ENCODE assay signal across 1 cellular context in genomic region chr13:29923554-29924481, GRCh38.
A peak's percentile ranks its signal among the peaks of the same experiment; 100 is the strongest.
TF ChIP-seq lines count a peak whose summit lies in the region.

No MANE protein-coding gene starts in this region.

TF ChIP-seq in HepG2, 621 proteins besides CTCF, POLR2A, EP300 and RAD21 (continued from another document and continues in another):
- TF ChIP-seq TFDP2 (CRISPR knock-in tag; IDR thresholded peaks at IDR 0.05): peak; percentile 50; the same call in 1 of the 2 replicates
- peak; percentile 52; the same call in 1 of the 2 replicates for TF ChIP-seq HIC2 (CRISPR knock-in tag; IDR thresholded peaks at IDR 0.05; ENCODE audit: low read depth)
- peak; percentile 78; the same call in 1 of the 2 replicates for TF ChIP-seq MIER2 (CRISPR knock-in tag; IDR thresholded peaks at IDR 0.05)
- peak; percentile 96 for TF ChIP-seq GATAD2A (CRISPR knock-in tag; IDR thresholded peaks at IDR 0.05)
- peak; percentile 82; the same call in 1 of the 2 replicates for TF ChIP-seq TSC22D2 (CRISPR knock-in tag; IDR thresholded peaks at IDR 0.05; ENCODE audit: borderline replicate concordance)
- TF ChIP-seq MAFK (conservative IDR thresholded peaks at IDR 0.05 in 1 of 2, IDR thresholded peaks at IDR 0.05 in 1 of 2; ENCODE audit: low read length in 2 of 2): peak; percentile 72 to 89
- 0 out of 2 replicates have a peak, but pooled peaks have one; percentile 42 for TF ChIP-seq ZNF362 (CRISPR knock-in tag; IDR thresholded peaks at IDR 0.05; ENCODE audit: borderline replicate concordance)
- TF ChIP-seq SRF (IDR thresholded peaks at IDR 0.05; ENCODE audit: low read depth, low read length): no peak
- TF ChIP-seq DZIP1 (CRISPR knock-in tag; IDR thresholded peaks at IDR 0.05): no peak
- TF ChIP-seq ZSCAN12 (CRISPR knock-in tag; IDR thresholded peaks at IDR 0.05): no peak
- peak; percentile 87 for TF ChIP-seq SMYD3 (CRISPR knock-in tag; IDR thresholded peaks at IDR 0.05)
- no peak for TF ChIP-seq XBP1 (CRISPR knock-in tag; IDR thresholded peaks at IDR 0.05)
- peak; percentile 87 for TF ChIP-seq REPIN1 (CRISPR knock-in tag; IDR thresholded peaks at IDR 0.05; ENCODE audit: borderline replicate concordance, low read depth)
- peak; percentile 56; the same call in 1 of the 2 replicates for TF ChIP-seq TGIF2 (CRISPR knock-in tag; IDR thresholded peaks at IDR 0.05)
- no peak for TF ChIP-seq ATRX (CRISPR knock-in tag; IDR thresholded peaks at IDR 0.05; ENCODE audit: borderline replicate concordance)
- no peak for TF ChIP-seq KIAA2018 (CRISPR knock-in tag; IDR thresholded peaks at IDR 0.05; ENCODE audit: borderline replicate concordance)
- TF ChIP-seq KAT2B (IDR thresholded peaks at IDR 0.05; ENCODE audit: borderline replicate concordance, low read depth, low read length): no peak
- peak; percentile 97 for TF ChIP-seq FOSL2 (CRISPR knock-in tag; IDR thresholded peaks at IDR 0.05)
- TF ChIP-seq JUNB (CRISPR knock-in tag; IDR thresholded peaks at IDR 0.05; ENCODE audit: borderline replicate concordance): peak; percentile 86
- TF ChIP-seq HINFP (CRISPR knock-in tag; IDR thresholded peaks at IDR 0.05; ENCODE audit: low read depth): no peak
- TF ChIP-seq DMTF1 (CRISPR knock-in tag; IDR thresholded peaks at IDR 0.05): no peak
- no peak for TF ChIP-seq MBNL3 (CRISPR knock-in tag; conservative IDR thresholded peaks at IDR 0.05)
- no peak for TF ChIP-seq ZBTB39 (CRISPR knock-in tag; IDR thresholded peaks at IDR 0.05)
- TF ChIP-seq MAX (IDR thresholded peaks at IDR 0.05): peak; percentile 96
- 0 out of 2 replicates have a peak, but pooled peaks have one; percentile 62 for TF ChIP-seq KMT2B (CRISPR knock-in tag; IDR thresholded peaks at IDR 0.05)
- peak; percentile 95; the same call in 1 of the 2 replicates for TF ChIP-seq ZNF512B (CRISPR knock-in tag; IDR thresholded peaks at IDR 0.05; ENCODE audit: borderline replicate concordance)
- no peak for TF ChIP-seq GLI4 (CRISPR knock-in tag; IDR thresholded peaks at IDR 0.05; ENCODE audit: borderline replicate concordance)
- TF ChIP-seq NAIF1 (CRISPR knock-in tag; IDR thresholded peaks at IDR 0.05; ENCODE audit: borderline replicate concordance): no peak
